7 cellular contexts compared by ENCODE assay signal in the genomic region with DNA sequence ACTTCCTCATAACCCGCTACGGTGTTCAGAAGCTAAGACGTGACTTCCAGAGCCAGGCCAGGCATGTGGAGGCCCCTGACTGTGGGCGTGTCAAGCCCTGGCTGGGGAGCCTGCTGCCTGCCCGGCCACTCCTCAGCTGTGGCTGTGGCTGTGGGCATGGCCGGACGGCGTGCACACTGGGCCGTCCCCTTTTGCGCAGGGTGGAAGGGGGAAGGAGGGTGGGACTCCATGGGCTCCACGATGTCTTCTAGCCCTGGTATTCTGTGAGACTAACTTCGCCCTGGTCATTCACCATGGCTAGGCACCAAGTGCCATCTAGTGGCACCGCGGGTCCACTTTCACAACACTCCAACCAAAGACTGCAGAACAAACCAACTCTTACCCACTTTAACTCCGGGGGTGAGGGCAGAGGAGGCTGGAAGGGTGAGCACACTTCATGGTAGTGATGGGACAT.
DNase-seq lines count a peak whose midpoint lies in the region; ATAC-seq and TF ChIP-seq lines count a peak whose summit lies in the region.

No MANE protein-coding gene starts in this region.

- H3K36me3 Mint-ChIP-seq in T-helper 2 cell treated with Interferon-gamma antibody and Interleukin-4, amounts not matched to agents 5 μg/mL and 100 μg/mL, for 36 hours (ENCODE audit: low read depth), result peaks cover 37% of the 10 kb centered on the region

- no peaks in the 10 kb centered on the region for H3K9me3 Mint-ChIP-seq in T-helper 2 cell treated with Interferon-gamma antibody and Interleukin-4, amounts not matched to agents 5 μg/mL and 100 μg/mL, for 36 hours

- no peak overlapping the region for H3K27ac Mint-ChIP-seq in T-helper 2 cell treated with Interferon-gamma antibody and Interleukin-4, amounts not matched to agents 5 μg/mL and 100 μg/mL, for 36 hours

- H3K27me3 Mint-ChIP-seq in T-helper 2 cell treated with Interferon-gamma antibody and Interleukin-4, amounts not matched to agents 5 μg/mL and 100 μg/mL, for 36 hours (ENCODE audit: low read depth), result no peaks in the 10 kb centered on the region

- in situ Hi-C loops in G401 (cut with HindIII; ENCODE audit: low sequenced_read_pairs), result no loop called here

- H3K4me1 Mint-ChIP-seq in T-helper 2 cell treated with Interferon-gamma antibody and Interleukin-4, amounts not matched to agents 5 μg/mL and 100 μg/mL, for 36 hours (ENCODE audit: low read depth), result peaks cover 3% of the 10 kb centered on the region

- intact Hi-C loops in posterior vena cava (cut with DNase I), result loop anchor here in 1 of 2 donors (10.0 kb wide), 1 partner anchor 73 kb away; a partner anchor contains a TSS

- peak; percentile 34 for DNase-seq in G401 (ENCODE audit: low spot score)
- DNase-seq in activated naive CD4-positive, alpha-beta T cell treated with anti-CD3 and anti-CD28 coated beads, Interleukin-2, amount 50 U/mL, for 16 hours, result peak; percentile 45
- DNase-seq in glomerular visceral epithelial cell (ENCODE audit: extremely low spot score), result peak; percentile 29
- peak; percentile 89 for DNase-seq in posterior vena cava (ENCODE audit: low spot score)
- DNase-seq in T-helper 2 cell treated with Interferon-gamma antibody and Interleukin-4, amounts not matched to agents 5 μg/mL and 100 μg/mL, for 36 hours (ENCODE audit: low spot score), result no peak

- no peak for ATAC-seq in HG03460 (IDR thresholded peaks at IDR 0.05; ENCODE audit: unreplicated experiment)

- no peak overlapping the region for H3K4me3 Mint-ChIP-seq in T-helper 2 cell treated with Interferon-gamma antibody and Interleukin-4, amounts not matched to agents 5 μg/mL and 100 μg/mL, for 36 hours

- no peak for TF ChIP-seq EP300 in Ishikawa (IDR thresholded peaks at IDR 0.05; ENCODE audit: borderline replicate concordance)

- TF ChIP-seq RAD21 in Ishikawa (IDR thresholded peaks at IDR 0.05; ENCODE audit: low read depth), result peak; percentile 63

TF ChIP-seq in Ishikawa, 13 proteins besides CTCF, POLR2A, EP300 and RAD21:
- TF ChIP-seq CEBPB (IDR thresholded peaks at IDR 0.05) (no peak), CREB1 (IDR thresholded peaks at IDR 0.05; ENCODE audit: low read depth) (no peak), ZBTB7A (IDR thresholded peaks at IDR 0.05; ENCODE audit: low read depth) (no peak), FOXM1 (IDR thresholded peaks at IDR 0.05; ENCODE audit: borderline replicate concordance, low read depth) (no peak)
